29 cellular contexts compared by ENCODE assay signal in the genomic region with DNA sequence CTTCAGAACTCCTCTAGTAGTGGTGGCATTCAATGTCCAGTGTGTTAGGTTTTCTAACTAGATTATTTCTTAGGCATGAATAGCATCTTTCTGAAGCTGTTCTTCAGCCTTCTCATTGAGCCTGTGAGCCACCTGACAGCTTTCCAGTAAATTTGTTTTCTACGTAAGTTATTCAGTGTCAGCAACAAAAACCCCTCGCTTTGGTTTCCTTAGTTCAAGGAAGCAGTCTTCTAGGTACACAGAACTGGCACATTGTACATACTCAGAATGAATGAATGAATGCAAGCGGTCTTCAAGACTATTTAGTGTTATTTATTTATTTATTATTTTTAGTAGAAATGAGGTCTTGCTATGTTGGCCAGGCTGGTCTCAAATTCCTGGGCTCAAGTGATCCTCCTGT. TPM values are rescaled to one million over a fixed set of nuclear protein-coding genes. Genes with fewer than 3 reads are reported as not detected.
"Had no signal": no experiment of that assay in that cellular context is flagged by ENCODE, and none has a peak within 500 bp of the region (broad histone marks: within the 10 kb centered on the region; RNA-seq: fewer than 3 reads in every experiment).

No MANE protein-coding gene starts in this region.

- ATAC-seq: activated CD8-positive, alpha-beta T cell treated with anti-CD3 and anti-CD28 coated beads, Interleukin-2, amount 10 ng/mL, durations not matched to agents 7 days and 5 days; activated naive CD8-positive, alpha-beta T cell treated with anti-CD3 and anti-CD28 coated beads, Interleukin-2, amount 50 U/mL, for 24 hours; activated T-cell treated with anti-CD3 and anti-CD28 coated beads, Interleukin-2, amount 50 U/mL, for 4 hours; body of pancreas; gastroesophageal sphincter; heart right ventricle had no signal

- H3K36me3 Mint-ChIP-seq: activated naive CD4-positive, alpha-beta T cell treated with anti-CD3 and anti-CD28 coated beads, Interleukin-2, amount 50 U/mL, for 24 hours; activated naive CD8-positive, alpha-beta T cell treated with anti-CD3 and anti-CD28 coated beads for 36 hours had no signal

- H3K36me3 ChIP-seq: adrenal gland, colonic mucosa, esophagus squamous epithelium, gastroesophageal sphincter, heart right ventricle had no signal

- H3K4me3 ChIP-seq: adrenal gland, body of pancreas, colonic mucosa, esophagus squamous epithelium, gastroesophageal sphincter, heart right ventricle had no signal

- DNase-seq: activated CD4-positive, alpha-beta T cell treated with anti-CD3 and anti-CD28 coated beads, Interleukin-2, amount 10 ng/mL, durations not matched to agents 24 days and 14 days; activated CD8-positive, alpha-beta T cell treated with anti-CD3 and anti-CD28 coated beads, Interleukin-2, amount 10 ng/mL, durations not matched to agents 7 days and 5 days; activated effector memory CD4-positive, alpha-beta T cell treated with anti-CD3 and anti-CD28 coated beads, Interleukin-2, amount 50 U/mL, for 16 hours; activated naive CD4-positive, alpha-beta T cell treated with anti-CD3 and anti-CD28 coated beads for 36 hours; activated naive CD8-positive, alpha-beta T cell treated with anti-CD3 and anti-CD28 coated beads for 36 hours; activated naive CD8-positive, alpha-beta T cell treated with anti-CD3 and anti-CD28 coated beads, Interleukin-2, amount 50 U/mL, for 24 hours; activated T-cell treated with anti-CD3 and anti-CD28 coated beads, Interleukin-2, amount 50 U/mL, for 4 hours; adrenal gland; amygdala; aorta; body of pancreas; central memory CD4-positive, alpha-beta T cell; cerebellar nuclear complex; colonic mucosa; effector CD8-positive, alpha-beta T cell; esophagus squamous epithelium; foreskin melanocyte; heart right ventricle; T-helper 2 cell had no signal

- H3K4me1 ChIP-seq: body of pancreas, colonic mucosa, esophagus squamous epithelium, gastroesophageal sphincter, heart right ventricle had no signal

- H3K27me3 Mint-ChIP-seq: activated CD4-positive, alpha-beta T cell treated with anti-CD3 and anti-CD28 coated beads, Interleukin-2, amount 10 ng/mL, durations not matched to agents 24 days and 14 days; activated naive CD8-positive, alpha-beta T cell treated with anti-CD3 and anti-CD28 coated beads, Interleukin-2, amount 50 U/mL, for 24 hours had no signal

- H3K4me1 Mint-ChIP-seq: activated CD4-positive, alpha-beta T cell treated with anti-CD3 and anti-CD28 coated beads, Interleukin-2, amount 10 ng/mL, durations not matched to agents 24 days and 14 days; activated naive CD4-positive, alpha-beta T cell treated with anti-CD3 and anti-CD28 coated beads, Interleukin-2, amount 50 U/mL, for 24 hours; activated naive CD8-positive, alpha-beta T cell treated with anti-CD3 and anti-CD28 coated beads for 36 hours; activated naive CD8-positive, alpha-beta T cell treated with anti-CD3 and anti-CD28 coated beads, Interleukin-2, amount 50 U/mL, for 24 hours had no signal

- H3K9me3 ChIP-seq: adrenal gland, body of pancreas, colonic mucosa, esophagus squamous epithelium, gastroesophageal sphincter, heart right ventricle had no signal

- H3K4me3 Mint-ChIP-seq: activated CD4-positive, alpha-beta T cell treated with anti-CD3 and anti-CD28 coated beads, Interleukin-2, amount 10 ng/mL, durations not matched to agents 24 days and 14 days; activated CD8-positive, alpha-beta T cell treated with anti-CD3 and anti-CD28 coated beads, Interleukin-2, amount 10 ng/mL, durations not matched to agents 7 days and 5 days; activated naive CD4-positive, alpha-beta T cell treated with anti-CD3 and anti-CD28 coated beads for 36 hours; activated naive CD4-positive, alpha-beta T cell treated with anti-CD3 and anti-CD28 coated beads, Interleukin-2, amount 50 U/mL, for 24 hours; activated naive CD8-positive, alpha-beta T cell treated with anti-CD3 and anti-CD28 coated beads for 36 hours; activated naive CD8-positive, alpha-beta T cell treated with anti-CD3 and anti-CD28 coated beads, Interleukin-2, amount 50 U/mL, for 24 hours; activated T-cell treated with anti-CD3 and anti-CD28 coated beads, Interleukin-2, amount 50 U/mL, for 4 hours had no signal

- H3K27me3 ChIP-seq: adrenal gland, body of pancreas, colonic mucosa, esophagus squamous epithelium, gastroesophageal sphincter, heart right ventricle had no signal

- H3K27ac ChIP-seq: adrenal gland, body of pancreas, colonic mucosa, epithelial cell of prostate, esophagus squamous epithelium, gastroesophageal sphincter, heart right ventricle had no signal

- H3K27ac Mint-ChIP-seq: activated CD4-positive, alpha-beta T cell treated with anti-CD3 and anti-CD28 coated beads, Interleukin-2, amount 10 ng/mL, durations not matched to agents 24 days and 14 days; activated CD8-positive, alpha-beta T cell treated with anti-CD3 and anti-CD28 coated beads, Interleukin-2, amount 10 ng/mL, durations not matched to agents 7 days and 5 days; activated naive CD4-positive, alpha-beta T cell treated with anti-CD3 and anti-CD28 coated beads for 36 hours; activated naive CD4-positive, alpha-beta T cell treated with anti-CD3 and anti-CD28 coated beads, Interleukin-2, amount 50 U/mL, for 24 hours; activated naive CD8-positive, alpha-beta T cell treated with anti-CD3 and anti-CD28 coated beads for 36 hours; activated naive CD8-positive, alpha-beta T cell treated with anti-CD3 and anti-CD28 coated beads, Interleukin-2, amount 50 U/mL, for 24 hours; activated T-helper 2 cell treated with anti-CD3 and anti-CD28 coated beads, Interferon-gamma antibody, Interleukin-2, Interleukin-4, amounts not matched to agents 10 μg/mL and 5 μg/mL and 100 μg/mL, durations not matched to agents 14 hours and 24 hours and 36 hours had no signal

- H3K9me3 Mint-ChIP-seq: activated naive CD4-positive, alpha-beta T cell treated with anti-CD3 and anti-CD28 coated beads for 36 hours; activated naive CD4-positive, alpha-beta T cell treated with anti-CD3 and anti-CD28 coated beads, Interleukin-2, amount 50 U/mL, for 24 hours; activated naive CD8-positive, alpha-beta T cell treated with anti-CD3 and anti-CD28 coated beads for 36 hours; activated naive CD8-positive, alpha-beta T cell treated with anti-CD3 and anti-CD28 coated beads, Interleukin-2, amount 50 U/mL, for 24 hours; activated T-cell treated with anti-CD3 and anti-CD28 coated beads, Interleukin-2, amount 50 U/mL, for 4 hours; activated T-helper 2 cell treated with anti-CD3 and anti-CD28 coated beads, Interferon-gamma antibody, Interleukin-2, Interleukin-4, amounts not matched to agents 10 μg/mL and 5 μg/mL and 100 μg/mL, durations not matched to agents 14 hours and 24 hours and 36 hours had no signal

RNA-seq across cellular contexts. Expression of gene DRD3, which starts 44.9 kb away (rescaled TPM):
- total RNA-seq: activated CD4-positive, alpha-beta T cell treated with anti-CD3 and anti-CD28 coated beads, Interleukin-2, amount 10 ng/mL, durations not matched to agents 24 days and 14 days; activated CD8-positive, alpha-beta memory T cell treated with anti-CD3 and anti-CD28 coated beads for 36 hours; activated CD8-positive, alpha-beta T cell treated with anti-CD3 and anti-CD28 coated beads, Interleukin-2, amount 10 ng/mL, durations not matched to agents 7 days and 5 days; activated naive CD4-positive, alpha-beta T cell treated with anti-CD3 and anti-CD28 coated beads for 36 hours; activated naive CD8-positive, alpha-beta T cell treated with anti-CD3 and anti-CD28 coated beads for 36 hours; activated T-cell treated with anti-CD3 and anti-CD28 coated beads, Interleukin-2, amount 50 U/mL, for 4 hours; adrenal gland; aorta; body of pancreas; colonic mucosa; dermis microvascular lymphatic vessel endothelial cell; endothelial cell of umbilical vein; esophagus squamous epithelium; fibroblast of lung; fibroblast of villous mesenchyme; gastroesophageal sphincter; glomerular endothelial cell; heart right ventricle had no signal
